ENCODE assay signal across 12 cellular contexts in the genomic region with DNA sequence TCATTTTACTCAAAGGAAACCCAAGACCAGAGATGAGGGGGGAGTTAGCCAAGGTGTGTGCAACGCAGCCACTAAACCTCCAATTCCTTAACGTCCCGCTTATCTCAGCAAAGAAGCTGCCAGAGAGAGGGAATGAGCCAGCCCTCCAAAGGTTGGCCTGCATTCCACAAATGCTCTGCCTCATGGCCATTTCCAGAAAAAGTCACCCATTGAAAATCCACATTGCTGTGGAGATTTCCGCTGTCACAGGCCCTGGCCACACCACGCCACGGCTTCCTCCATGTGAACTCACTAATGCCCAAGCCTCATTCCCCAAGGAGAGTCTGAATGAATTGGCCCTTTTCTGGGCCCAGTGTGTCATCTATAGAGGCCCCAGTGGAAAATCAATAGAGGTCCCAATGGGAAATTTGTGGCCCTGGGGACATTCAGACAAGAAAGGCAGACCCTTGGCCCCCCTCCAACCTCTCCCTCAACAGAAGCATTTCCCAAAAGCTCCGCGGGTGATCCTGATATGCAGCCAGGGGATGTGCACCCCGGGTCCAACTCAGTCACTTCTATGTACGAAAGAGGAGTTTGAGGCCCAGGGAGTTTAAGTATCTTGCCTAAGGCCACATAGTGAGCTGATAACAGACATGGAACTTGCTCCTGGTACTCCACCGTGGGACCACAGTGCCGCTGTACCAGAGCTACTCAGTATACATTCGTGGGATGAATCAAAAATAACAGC. TPM values are rescaled to one million over a fixed set of nuclear protein-coding genes. Genes with fewer than 3 reads are reported as not detected.
DNase-seq lines count a peak whose midpoint lies in the region; ATAC-seq and TF ChIP-seq lines count a peak whose summit lies in the region.
"Had no signal": no experiment of that assay in that cellular context is flagged by ENCODE, and none has a peak within 500 bp of the region (broad histone marks: within the 10 kb centered on the region; RNA-seq: fewer than 3 reads in every experiment).

No MANE protein-coding gene starts in this region.

- H3K4me1 ChIP-seq in Caco-2 = peaks cover 75% of the 10 kb centered on the region
- peaks cover 71% of the 10 kb centered on the region for H3K4me1 ChIP-seq in SJCRH30

- ATAC-seq in GM19023 (IDR thresholded peaks at IDR 0.05; ENCODE audit: unreplicated experiment) = no peak

- intact Hi-C loops in Caco-2 (cut with micrococcal nuclease; ENCODE audit: unreplicated experiment) = loop anchor here (2.0 kb wide), 1 partner anchor 36 kb away; no protein-coding TSS in a partner anchor

- no peaks in the 10 kb centered on the region for H3K27me3 Mint-ChIP-seq in Caco-2 (ENCODE audit: insufficient read depth, unreplicated experiment)
- H3K27me3 Mint-ChIP-seq in osteocyte (ENCODE audit: unreplicated experiment) = no peaks in the 10 kb centered on the region
- H3K27me3 Mint-ChIP-seq: CD4-positive, alpha-beta memory T cell had no signal

- peak; percentile 56 to 75 for DNase-seq in Caco-2
- DNase-seq in SJCRH30 = no peak
- peak; percentile 58 for DNase-seq in fibroblast of pulmonary artery (ENCODE audit: low read depth)
- DNase-seq in osteocyte (ENCODE audit: extremely low spot score, unreplicated experiment) = no peak
- DNase-seq in NCI-H2171 (lab: John Stamatoyannopoulos, UW) = no peak
- no peak for DNase-seq in hippocampal formation (lab: John Stamatoyannopoulos, UW)
- no peak for DNase-seq in GM13976 (ENCODE audit: low spot score)
- DNase-seq: activated B cell treated with CpG ODN at 0.5 μM for 24 hours, anterior cingulate cortex, NCI-H446 had no signal

- H3K36me3 Mint-ChIP-seq in Caco-2 (ENCODE audit: insufficient read depth, unreplicated experiment) (peaks cover 89% of the 10 kb centered on the region), osteocyte (ENCODE audit: unreplicated experiment) (peaks cover 40% of the 10 kb centered on the region)
- H3K36me3 Mint-ChIP-seq: CD4-positive, alpha-beta memory T cell had no signal

- H3K4me1 Mint-ChIP-seq in Caco-2 (ENCODE audit: low read depth, unreplicated experiment) (peaks cover 34% of the 10 kb centered on the region), osteocyte (ENCODE audit: unreplicated experiment) (peaks cover 89% of the 10 kb centered on the region)
- H3K4me1 Mint-ChIP-seq: activated B cell treated with CpG ODN at 0.5 μM for 24 hours had no signal

- H3K27me3 ChIP-seq in Caco-2 (replicated peaks; ENCODE audit: control insufficient read depth, insufficient read depth, low read length) = no peaks in the 10 kb centered on the region
- no peaks in the 10 kb centered on the region for H3K27me3 ChIP-seq in SJCRH30

- TSS peak; percentile 91 for BruUV-seq in Caco-2 (replicated peaks; lab: Mats Ljungman, UMichigan)

- H3K36me3 ChIP-seq in Caco-2 (ENCODE audit: control insufficient read depth, insufficient read depth, low read length) (peaks cover 5% of the 10 kb centered on the region), SJCRH30 (peaks cover 57% of the 10 kb centered on the region)

- H3K4me3 ChIP-seq in Caco-2 (ENCODE audit: low read depth, low read length) (no peak overlapping the region), SJCRH30 (no peak overlapping the region), fibroblast of pulmonary artery (replicated peaks; ENCODE audit: low read depth, low read length) (no peak overlapping the region)

- CTCF ChIA-PET in Caco-2 (lab: Charles Lee) = interaction anchor here (1.9 kb wide), 1 partner anchor 65 kb away, joined by 6 read pairs; no protein-coding TSS in a partner anchor

- peak overlapping the region; percentile 96 for H3K27ac Mint-ChIP-seq in Caco-2 (ENCODE audit: unreplicated experiment)
- H3K27ac Mint-ChIP-seq in osteocyte (ENCODE audit: unreplicated experiment) = peak overlapping the region; percentile 95
- H3K27ac Mint-ChIP-seq: activated B cell treated with CpG ODN at 0.5 μM for 24 hours had no signal

- in situ Hi-C loops in GM13976 (cut with MboI; ENCODE audit: low sequenced_read_pairs, unreplicated experiment) = no loop called here

- peak overlapping the region; percentile 72 for H3K4me3 Mint-ChIP-seq in Caco-2 (ENCODE audit: unreplicated experiment)
- H3K4me3 Mint-ChIP-seq in osteocyte (ENCODE audit: unreplicated experiment) = peak overlapping the region; percentile 73
- H3K4me3 Mint-ChIP-seq: activated B cell treated with CpG ODN at 0.5 μM for 24 hours; CD4-positive, alpha-beta memory T cell had no signal

- POLR2A ChIA-PET in Caco-2 (lab: Charles Lee) = interaction anchor here (0.8 to 2.0 kb wide), 3 partner anchors 8 to 26 kb away, joined by 3 to 7 read pairs (median 4); a partner anchor contains a TSS

- H3K27ac ChIP-seq in SJCRH30 = peak overlapping the region; percentile 84

- H3K9me3 Mint-ChIP-seq in Caco-2 (ENCODE audit: unreplicated experiment) (no peaks in the 10 kb centered on the region), osteocyte (ENCODE audit: unreplicated experiment) (no peaks in the 10 kb centered on the region)
- H3K9me3 Mint-ChIP-seq: activated B cell treated with CpG ODN at 0.5 μM for 24 hours; CD4-positive, alpha-beta memory T cell had no signal

- H3K9me3 ChIP-seq in Caco-2 (no peaks in the 10 kb centered on the region), SJCRH30 (replicated peaks) (no peaks in the 10 kb centered on the region)

- no peak for TF ChIP-seq CTCF in Caco-2 (IDR thresholded peaks at IDR 0.05; ENCODE audit: insufficient read depth in 1 of 2, low read depth in 1 of 2, low read length in 1 of 2, severe bottlenecking in 1 of 2, unreplicated experiment in 1 of 2)
- TF ChIP-seq CTCF in fibroblast of pulmonary artery (IDR thresholded peaks at IDR 0.05; ENCODE audit: low read length, missing control alignments) = no peak
- TF ChIP-seq CTCF in osteocyte (IDR thresholded peaks at IDR 0.05) = no peak
- no peak for TF ChIP-seq CTCF in GM13976 (IDR thresholded peaks at IDR 0.05; ENCODE audit: borderline replicate concordance, control extremely low read depth, extremely low read depth, insufficient read depth, missing control alignments)

RNA-seq across cellular contexts. Expression of a gene that starts 8.8 kb away (rescaled TPM):
- total RNA-seq in Caco-2 (2022) (31.2 and 37.8 TPM in 2 replicates), osteocyte (152 and 155 TPM in 2 replicates)
- 55.0 and 57.3 TPM in 2 replicates for total RNA-seq in SJCRH30 (2014; rRNA removed; shearing (Covaris generic))
- total RNA-seq: activated B cell treated with CpG ODN at 0.5 μM for 24 hours; CD4-positive, alpha-beta memory T cell had no signal

Comparison
In these comparisons a context has a peak if more than half of its experiments do, and no peak if none do; other contexts are left out.
1. DNase-seq: peak in Caco-2 (2 of 2) and fibroblast of pulmonary artery (single experiment); none in SJCRH30 (0 of 2), osteocyte (single experiment), NCI-H2171 (single experiment), hippocampal formation (0 of 2) and GM13976 (single experiment).